In genomic region chr6:38773338-38773737, GRCh38 we compare ENCODE assay signal across 1 cellular context.
TF ChIP-seq lines count a peak whose summit lies in the region.

No MANE protein-coding gene starts in this region.

TF ChIP-seq in HCT116, 20 proteins besides CTCF, POLR2A, EP300 and RAD21 (continued from another document):
- TF ChIP-seq, protein P1, sequence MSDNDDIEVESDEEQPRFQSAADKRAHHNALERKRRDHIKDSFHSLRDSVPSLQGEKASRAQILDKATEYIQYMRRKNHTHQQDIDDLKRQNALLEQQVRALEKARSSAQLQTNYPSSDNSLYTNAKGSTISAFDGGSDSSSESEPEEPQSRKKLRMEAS (IDR thresholded peaks at IDR 0.05), result no peak
- TF ChIP-seq JUND (IDR thresholded peaks at IDR 0.05) (no peak), SRF (IDR thresholded peaks at IDR 0.05; ENCODE audit: low read depth) (no peak), CBX3 (IDR thresholded peaks at IDR 0.05; ENCODE audit: low read depth) (no peak), EGR1 (IDR thresholded peaks at IDR 0.05; ENCODE audit: low read depth) (no peak), EZH2phosphoT487 (IDR thresholded peaks at IDR 0.05; ENCODE audit: borderline replicate concordance) (no peak), POLR2AphosphoS5 (IDR thresholded peaks at IDR 0.05; ENCODE audit: low read depth, low read length) (no peak), ZFX (IDR thresholded peaks at IDR 0.05) (no peak), SIN3A (IDR thresholded peaks at IDR 0.05; ENCODE audit: low read depth) (no peak), ZNF274 (IDR thresholded peaks at IDR 0.05; ENCODE audit: low read depth, low read length) (no peak), FOSL1 (IDR thresholded peaks at IDR 0.05; ENCODE audit: low read depth) (no peak)
